10 cellular contexts compared by ENCODE assay signal in the genomic region with DNA sequence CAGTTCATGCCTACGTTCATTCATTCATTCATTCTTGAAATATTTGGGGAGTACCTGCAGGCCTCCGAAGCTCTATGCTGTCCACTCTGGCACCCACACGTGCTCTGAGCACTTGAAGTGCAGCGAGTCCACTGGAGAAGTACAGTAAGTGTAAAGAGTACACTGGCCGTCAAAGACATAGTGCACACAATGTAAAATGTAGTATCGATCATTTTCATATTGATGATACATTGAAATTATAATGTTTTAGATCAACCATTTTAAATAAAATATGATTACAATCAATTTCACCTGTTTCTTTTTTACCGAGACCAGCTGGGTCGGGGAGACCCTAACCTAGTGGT. TPM values are rescaled to one million over a fixed set of nuclear protein-coding genes. Genes with fewer than 3 reads are reported as not detected.
DNase-seq lines count a peak whose midpoint lies in the region; ATAC-seq and TF ChIP-seq lines count a peak whose summit lies in the region.
"Had no signal": no experiment of that assay in that cellular context is flagged by ENCODE, and none has a peak within 500 bp of the region (broad histone marks: within the 10 kb centered on the region; RNA-seq: fewer than 3 reads in every experiment).

No MANE protein-coding gene starts in this region.

- BruUV-seq in OCI-LY7 (replicated peaks; lab: Mats Ljungman, UMichigan), result no TSS peak

- H3K4me1 ChIP-seq in OCI-LY7 (ENCODE audit: insufficient read depth, low read length, poor library complexity, severe bottlenecking) (no peaks in the 10 kb centered on the region), thyroid gland (peaks cover 0 to 12% of the 10 kb centered on the region in 2 donors)
- H3K4me1 ChIP-seq: upper lobe of right lung had no signal

- H3K9me3 ChIP-seq in OCI-LY7 (ENCODE audit: low read length) (no peaks in the 10 kb centered on the region), thyroid gland (no peaks in the 10 kb centered on the region)
- H3K9me3 ChIP-seq: upper lobe of right lung had no signal

- TF ChIP-seq POLR2A in thyroid gland (IDR thresholded peaks at IDR 0.05), result no peak

- H2AFZ ChIP-seq in OCI-LY7 (ENCODE audit: low read length), result peak overlapping the region; percentile 65; the same call in 1 of the 2 replicates

- no peak overlapping the region for H3K4me3 ChIP-seq in OCI-LY7 (ENCODE audit: low read depth, low read length, poor library complexity, severe bottlenecking)
- no peak overlapping the region for H3K4me3 ChIP-seq in thyroid gland (replicated peaks in 1 of 3)
- H3K4me3 ChIP-seq: upper lobe of right lung had no signal

- CTCF ChIA-PET in activated naive CD4-positive, alpha-beta T cell treated with anti-CD3 and anti-CD28 coated beads, Interleukin-2, amount 10 ng/mL, durations not matched to agents 7 days and 5 days (lab: Charles Lee), result interaction anchor here (0.9 to 11.1 kb wide), 9 partner anchors 15 to 330 kb away, joined by 3 to 120 read pairs (median 4); partner anchors contain the start of gene H2AZ2
- CTCF ChIA-PET in OCI-LY7 (lab: Charles Lee; ENCODE audit: unreplicated experiment), result interaction anchor here (1.1 kb wide), 1 partner anchor 214 kb away, joined by 3 read pairs; no protein-coding TSS in a partner anchor

- H3K36me3 ChIP-seq in OCI-LY7 (ENCODE audit: insufficient read depth, low read length) (no peaks in the 10 kb centered on the region), thyroid gland (no peaks in the 10 kb centered on the region)
- H3K36me3 ChIP-seq: upper lobe of right lung had no signal

- no peaks in the 10 kb centered on the region for H3K9me2 ChIP-seq in OCI-LY7 (ENCODE audit: insufficient read depth, low read length)

- intact Hi-C loops in OCI-LY7 (cut with micrococcal nuclease; ENCODE audit: unreplicated experiment) (loop anchor here (1.0 to 5.0 kb wide), 4 partner anchors 65 to 334 kb away; partner anchors contain the start of gene H2AZ2), thyroid gland (cut with DNase I) (loop anchor here (5.0 to 10.0 kb wide), 3 partner anchors 65 to 335 kb away; no protein-coding TSS in a partner anchor)

- no peaks in the 10 kb centered on the region for H3K36me3 Mint-ChIP-seq in activated naive CD4-positive, alpha-beta T cell treated with anti-CD3 and anti-CD28 coated beads, Interleukin-2, amount 50 U/mL, for 24 hours
- H3K36me3 Mint-ChIP-seq in activated naive CD4-positive, alpha-beta T cell treated with anti-CD3 and anti-CD28 coated beads, Interleukin-2, amount 10 ng/mL, durations not matched to agents 7 days and 5 days, result no peaks in the 10 kb centered on the region

- no peaks in the 10 kb centered on the region for H3K9me3 Mint-ChIP-seq in activated naive CD4-positive, alpha-beta T cell treated with anti-CD3 and anti-CD28 coated beads, Interleukin-2, amount 50 U/mL, for 24 hours
- no peaks in the 10 kb centered on the region for H3K9me3 Mint-ChIP-seq in activated naive CD4-positive, alpha-beta T cell treated with anti-CD3 and anti-CD28 coated beads, Interleukin-2, amount 10 ng/mL, durations not matched to agents 7 days and 5 days
- no peaks in the 10 kb centered on the region for H3K9me3 Mint-ChIP-seq in stimulated activated naive CD8-positive, alpha-beta T cell treated with anti-CD3 and anti-CD28 coated beads, Interleukin-15, amount 100 ng/mL, for 72 hours

- H3K27me3 ChIP-seq in thyroid gland, result no peaks in the 10 kb centered on the region
- H3K27me3 ChIP-seq: upper lobe of right lung had no signal

- POLR2A ChIA-PET in OCI-LY7 (lab: Charles Lee), result no interaction called here

- no peak overlapping the region for H3K4me3 Mint-ChIP-seq in activated naive CD4-positive, alpha-beta T cell treated with anti-CD3 and anti-CD28 coated beads, Interleukin-2, amount 50 U/mL, for 24 hours
- H3K4me3 Mint-ChIP-seq in activated naive CD4-positive, alpha-beta T cell treated with anti-CD3 and anti-CD28 coated beads, Interleukin-2, amount 10 ng/mL, durations not matched to agents 7 days and 5 days, result no peak overlapping the region
- H3K4me3 Mint-ChIP-seq in stimulated activated naive CD8-positive, alpha-beta T cell treated with anti-CD3 and anti-CD28 coated beads, Interleukin-15, amount 100 ng/mL, for 72 hours, result no peak overlapping the region

- no peaks in the 10 kb centered on the region for H3K79me2 ChIP-seq in OCI-LY7 (ENCODE audit: insufficient read depth, low read depth, low read length)

- H3K4me2 ChIP-seq in OCI-LY7 (ENCODE audit: low read length), result no peak overlapping the region

- no peaks in the 10 kb centered on the region for H3K27me3 Mint-ChIP-seq in activated naive CD4-positive, alpha-beta T cell treated with anti-CD3 and anti-CD28 coated beads, Interleukin-2, amount 50 U/mL, for 24 hours
- H3K27me3 Mint-ChIP-seq in activated naive CD4-positive, alpha-beta T cell treated with anti-CD3 and anti-CD28 coated beads, Interleukin-2, amount 10 ng/mL, durations not matched to agents 7 days and 5 days, result peaks cover 7% of the 10 kb centered on the region
- no peaks in the 10 kb centered on the region for H3K27me3 Mint-ChIP-seq in stimulated activated naive CD8-positive, alpha-beta T cell treated with anti-CD3 and anti-CD28 coated beads, Interleukin-15, amount 100 ng/mL, for 72 hours

- peak overlapping the region; percentile 72 for H3K27ac Mint-ChIP-seq in activated naive CD4-positive, alpha-beta T cell treated with anti-CD3 and anti-CD28 coated beads, Interleukin-2, amount 50 U/mL, for 24 hours
- H3K27ac Mint-ChIP-seq in activated naive CD4-positive, alpha-beta T cell treated with anti-CD3 and anti-CD28 coated beads, Interleukin-2, amount 10 ng/mL, durations not matched to agents 7 days and 5 days, result no peak overlapping the region
- no peak overlapping the region for H3K27ac Mint-ChIP-seq in stimulated activated naive CD8-positive, alpha-beta T cell treated with anti-CD3 and anti-CD28 coated beads, Interleukin-15, amount 100 ng/mL, for 72 hours

- ATAC-seq in left lobe of liver (peak; percentile 12), HG02571 (IDR thresholded peaks at IDR 0.05; ENCODE audit: unreplicated experiment) (no peak)
- peak; percentile 41 for ATAC-seq in stimulated activated naive CD8-positive, alpha-beta T cell treated with anti-CD3 and anti-CD28 coated beads, Interleukin-15, amount 100 ng/mL, for 72 hours

- peaks cover 9% of the 10 kb centered on the region for H3K4me1 Mint-ChIP-seq in activated naive CD4-positive, alpha-beta T cell treated with anti-CD3 and anti-CD28 coated beads, Interleukin-2, amount 50 U/mL, for 24 hours
- peaks cover 16% of the 10 kb centered on the region for H3K4me1 Mint-ChIP-seq in activated naive CD4-positive, alpha-beta T cell treated with anti-CD3 and anti-CD28 coated beads, Interleukin-2, amount 10 ng/mL, durations not matched to agents 7 days and 5 days
- peaks cover 17% of the 10 kb centered on the region for H3K4me1 Mint-ChIP-seq in stimulated activated naive CD8-positive, alpha-beta T cell treated with anti-CD3 and anti-CD28 coated beads, Interleukin-15, amount 100 ng/mL, for 72 hours

- no peaks in the 10 kb centered on the region for H4K20me1 ChIP-seq in OCI-LY7 (ENCODE audit: insufficient read depth, low read length)

- H3K27ac ChIP-seq in OCI-LY7 (ENCODE audit: low read depth, low read length, poor library complexity, severe bottlenecking) (no peak overlapping the region), thyroid gland (no peak overlapping the region)
- H3K27ac ChIP-seq: epithelial cell of prostate, upper lobe of right lung had no signal

- peak; percentile 67; the same call in 1 of the 2 replicates for TF ChIP-seq CTCF in OCI-LY7 (conservative IDR thresholded peaks at IDR 0.05; ENCODE audit: low read length)
- TF ChIP-seq CTCF in thyroid gland (IDR thresholded peaks at IDR 0.05), result no peak

- DNase-seq in activated naive CD4-positive, alpha-beta T cell treated with anti-CD3 and anti-CD28 coated beads, Interleukin-2, amount 10 ng/mL, durations not matched to agents 7 days and 5 days, result no peak
- DNase-seq in OCI-LY7 (ENCODE audit: low spot score) (no peak), left lobe of liver (ENCODE audit: low spot score) (no peak), NCI-H1092 (lab: John Stamatoyannopoulos, UW) (no peak), thyroid gland (no peak)
- no peak for DNase-seq in stimulated activated naive CD8-positive, alpha-beta T cell treated with anti-CD3 and anti-CD28 coated beads, Interleukin-15, amount 100 ng/mL, for 72 hours

- 65 to 66% methylated on average over 8 of the region's 8 CpGs for WGBS in thyroid gland, 2 donors

RNA-seq across cellular contexts. Expression of gene PURB, which starts 37.0 kb away (rescaled TPM):
- 14.9 and 15.2 TPM in 2 replicates for total RNA-seq in OCI-LY7 (2014; rRNA removed; shearing (Covaris generic))
- total RNA-seq in OCI-LY7 (2022) (22.7 and 27.2 TPM in 2 replicates), left lobe of liver (5.0 TPM), thyroid gland (10 to 100 TPM; 25.6 to 47.4 (median 31.5) TPM)

RNA-seq across cellular contexts. Expression of gene MYO1G, which starts 56.5 kb away (rescaled TPM):
- total RNA-seq in OCI-LY7 (2014; rRNA removed; shearing (Covaris generic)), result 23.6 and 27.4 TPM in 2 replicates
- total RNA-seq in OCI-LY7 (2022) (74.7 and 87.3 TPM in 2 replicates), left lobe of liver (1.0 TPM), thyroid gland (1 to 10 TPM in 3 of 4 donors, under 1 TPM in 1; 0.78 to 3.8 (median 2.0) TPM)

Comparison
In these comparisons a context has a peak if more than half of its experiments do, and no peak if none do; other contexts are left out.
1. RNA of gene MYO1G, which starts 56.5 kb away (total RNA-seq): 23.6 to 87.3 TPM in OCI-LY7; 0.78 to 3.8 TPM in thyroid gland and 1.0 TPM in left lobe of liver (single experiment); every median in the first group is over 4 times any median in the second.